15 cellular contexts compared by ENCODE assay signal in genomic region chr2:233312874-233313273, GRCh38. TPM values are rescaled to one million over a fixed set of nuclear protein-coding genes. Genes with fewer than 3 reads are reported as not detected.
DNase-seq lines count a peak whose midpoint lies in the region; ATAC-seq and TF ChIP-seq lines count a peak whose summit lies in the region.
"Had no signal": no experiment of that assay in that cellular context is flagged by ENCODE, and none has a peak within 500 bp of the region (broad histone marks: within the 10 kb centered on the region; RNA-seq: fewer than 3 reads in every experiment).

No MANE protein-coding gene starts in this region.

- WGBS in heart left ventricle, 4 donors, result 76 to 84% (median 78%) methylated on average over 8 of the region's 8 CpGs

- TF ChIP-seq CTCF in GM10248 (IDR thresholded peaks at IDR 0.05; ENCODE audit: control extremely low read depth, extremely low read depth, low read depth, missing control alignments) (no peak), GM13977 (IDR thresholded peaks at IDR 0.05; ENCODE audit: extremely low read depth, insufficient read depth, missing control alignments) (no peak), foreskin keratinocyte (conservative IDR thresholded peaks at IDR 0.05) (no peak), heart left ventricle (IDR thresholded peaks at IDR 0.05) (no peak), omental fat pad (IDR thresholded peaks at IDR 0.05) (no peak)

- no peak for TF ChIP-seq POLR2A in heart left ventricle (IDR thresholded peaks at IDR 0.05)

- H3K27me3 ChIP-seq in foreskin keratinocyte, result peaks cover 19% of the 10 kb centered on the region
- no peaks in the 10 kb centered on the region for H3K27me3 ChIP-seq in heart left ventricle

- no peak overlapping the region for H3K4me3 Mint-ChIP-seq in memory B cell

- peaks cover 16% of the 10 kb centered on the region for H3K4me1 Mint-ChIP-seq in memory B cell

- no peaks in the 10 kb centered on the region for H3K36me3 Mint-ChIP-seq in memory B cell
- H3K36me3 Mint-ChIP-seq: CD8-positive, alpha-beta memory T cell had no signal

- H3K9me3 ChIP-seq in heart left ventricle, result peaks cover 0 to 3% (median 0%) of the 10 kb centered on the region in 12 donors

- H3K27ac ChIP-seq in foreskin keratinocyte (no peak overlapping the region), heart left ventricle (no peak overlapping the region)
- H3K27ac ChIP-seq: PC-9 had no signal

- ATAC-seq in HG02678 (IDR thresholded peaks at IDR 0.05; ENCODE audit: unreplicated experiment) (peak; percentile 47), memory B cell (ENCODE audit: low read depth) (peak; percentile 21), foreskin keratinocyte (no peak), heart left ventricle (no peak), omental fat pad (ENCODE audit: low FRiP score) (no peak)

- no peaks in the 10 kb centered on the region for H3K27me3 Mint-ChIP-seq in memory B cell
- H3K27me3 Mint-ChIP-seq: CD8-positive, alpha-beta memory T cell had no signal

- no peaks in the 10 kb centered on the region for H3K9me3 Mint-ChIP-seq in memory B cell
- H3K9me3 Mint-ChIP-seq: CD8-positive, alpha-beta memory T cell had no signal

- CTCF ChIA-PET in GM10248 (lab: Yijun Ruan, JAX), result no interaction called here

- in situ Hi-C loops in GM13977 (cut with MboI; ENCODE audit: low pct_unique_long_range_greater_than_20kb, low sequenced_read_pairs, unreplicated experiment), result no loop called here

- DNase-seq in GM10248 (ENCODE audit: extremely low spot score), result peak; percentile 60
- peak; percentile 47 for DNase-seq in GM13977 (ENCODE audit: low spot score)
- no peak for DNase-seq in memory B cell (ENCODE audit: low spot score in 2 of 2)
- DNase-seq in foreskin keratinocyte, result no peak
- no peak for DNase-seq in NCI-H1092 (lab: John Stamatoyannopoulos, UW)
- no peak for DNase-seq in heart left ventricle
- no peak for DNase-seq in omental fat pad (ENCODE audit: low spot score)
- DNase-seq: ACHN; CD8-positive, alpha-beta memory T cell; HCEC 1CT; NCI-H1092 treated with DMSO at 0.1 percent for 48 hours; NCI-H1694 treated with DMSO at 0.1 percent for 48 hours; NCI-H345; PC-9 had no signal

- intact Hi-C loops in heart left ventricle (cut with DNase I), result no loop called here

- POLR2A ChIA-PET in GM10248 (lab: Yijun Ruan, JAX), result no interaction called here

- no peak overlapping the region for H3K27ac Mint-ChIP-seq in memory B cell

- H3K36me3 ChIP-seq in heart left ventricle, result no peaks in the 10 kb centered on the region

- no peak overlapping the region for H3K4me3 ChIP-seq in heart left ventricle
- H3K4me3 ChIP-seq: PC-9 had no signal

- H3K4me1 ChIP-seq in foreskin keratinocyte (no peaks in the 10 kb centered on the region), heart left ventricle (no peaks in the 10 kb centered on the region)

RNA-seq across cellular contexts. Expression of gene SAG, which starts 5.3 kb away (rescaled TPM):
- total RNA-seq in foreskin keratinocyte (not detected in 2 replicates), heart left ventricle (1 to 10 TPM in 1 of 9 donors, not detected in 8; 1.4 TPM), omental fat pad (under 1 TPM in 1 of 4 donors, not detected in 3; 0.09 TPM)
- polyA plus RNA-seq in foreskin keratinocyte (not detected in 2 replicates), heart left ventricle (not detected)
- total RNA-seq: CD8-positive, alpha-beta memory T cell; PC-9 had no signal
- polyA plus RNA-seq: CD8-positive, alpha-beta memory T cell had no signal

RNA-seq across cellular contexts. Expression of gene DGKD, which starts 41.4 kb away (rescaled TPM):
- 7.5 TPM in 2 replicates for total RNA-seq in foreskin keratinocyte
- 2.6 and 2.8 TPM in 2 replicates for polyA plus RNA-seq in foreskin keratinocyte
- total RNA-seq in heart left ventricle, result 10 to 100 TPM; 15.5 to 67.3 (median 42.8) TPM
- 10 to 100 TPM; 51.2 to 88.6 TPM for polyA plus RNA-seq in heart left ventricle
- 10 to 100 TPM; 15.3 to 37.5 (median 22.9) TPM for total RNA-seq in omental fat pad

Comparison
In these comparisons a context has a peak if more than half of its experiments do, and no peak if none do; other contexts are left out.
1. DNase-seq: peak in GM10248 (single experiment) and GM13977 (single experiment); none in memory B cell (0 of 2), foreskin keratinocyte (0 of 2), NCI-H1092 (single experiment), heart left ventricle (0 of 5) and omental fat pad (single experiment).
2. ATAC-seq: peak in HG02678 (single experiment) and memory B cell (single experiment); none in foreskin keratinocyte (single experiment), heart left ventricle (0 of 4) and omental fat pad (single experiment).